In genomic region chr9:120869726-120870125, GRCh38 we compare ENCODE assay signal across 11 cellular contexts. TPM values are rescaled to one million over a fixed set of nuclear protein-coding genes. Genes with fewer than 3 reads are reported as not detected.
DNase-seq lines count a peak whose midpoint lies in the region; ATAC-seq and TF ChIP-seq lines count a peak whose summit lies in the region.
"Had no signal": no experiment of that assay in that cellular context is flagged by ENCODE, and none has a peak within 500 bp of the region (broad histone marks: within the 10 kb centered on the region; RNA-seq: fewer than 3 reads in every experiment).

No MANE protein-coding gene starts in this region.

- no peak for TF ChIP-seq POLR2A in Peyer's patch (IDR thresholded peaks at IDR 0.05)
- no peak for TF ChIP-seq POLR2A in esophagus muscularis mucosa (IDR thresholded peaks at IDR 0.05; ENCODE audit: low read depth)

- H3K27ac ChIP-seq in CD4-positive, alpha-beta memory T cell (ENCODE audit: low read depth, low read length): peak overlapping the region; percentile 79
- H3K27ac ChIP-seq in Peyer's patch (peak overlapping the region; percentile 76 to 90 (median 88)), esophagus muscularis mucosa (replicated peaks in 1 of 4) (peak overlapping the region; percentile 91 to 93 (median 92)), psoas muscle (peak overlapping the region; percentile 73)

- peak overlapping the region in 2 of 8 donors; percentile 24 to 94 for H3K4me3 Mint-ChIP-seq in CD4-positive, alpha-beta memory T cell

- no peak for TF ChIP-seq CTCF in Peyer's patch (IDR thresholded peaks at IDR 0.05)
- TF ChIP-seq CTCF in esophagus muscularis mucosa (IDR thresholded peaks at IDR 0.05): no peak
- TF ChIP-seq CTCF in psoas muscle (IDR thresholded peaks at IDR 0.05): no peak
- no peak for TF ChIP-seq CTCF in GM20000 (IDR thresholded peaks at IDR 0.05; ENCODE audit: extremely low read depth, missing control alignments)

- H3K27ac Mint-ChIP-seq in CD4-positive, alpha-beta memory T cell: peak overlapping the region; percentile 32 to 99 (median 98)

- peaks cover 18 to 57% of the 10 kb centered on the region in 2 donors for H3K36me3 Mint-ChIP-seq in CD4-positive, alpha-beta memory T cell

- CTCF ChIA-PET in CD4-positive, alpha-beta memory T cell (lab: Charles Lee; ENCODE audit: partially characterized antibody): interaction anchor here (1.1 to 16.8 kb wide), 18 partner anchors 11 to 202 kb away, joined by 3 to 254 read pairs (median 10); partner anchors contain the start of gene TRAF1

- no peak for ATAC-seq in psoas muscle
- ATAC-seq in GM19452 (IDR thresholded peaks at IDR 0.05; ENCODE audit: unreplicated experiment): no peak

- POLR2A ChIA-PET in CD4-positive, alpha-beta memory T cell (lab: Charles Lee; ENCODE audit: partially characterized antibody): interaction anchor here (0.6 to 74.5 kb wide), 9 partner anchors 7 to 251 kb away, joined by 3 to 5577 read pairs (median 19); partner anchors contain the start of genes FBXW2, PHF19, PSMD5 and TRAF1

- no peaks in the 10 kb centered on the region for H3K9me3 Mint-ChIP-seq in CD4-positive, alpha-beta memory T cell
- H3K9me3 Mint-ChIP-seq: type B pancreatic cell had no signal

- WGBS in esophagus muscularis mucosa: 84% methylated on average over 8 of the region's 10 CpGs
- 58 to 90% (median 73%) methylated on average over 6 to 10 of the region's 10 CpGs for WGBS in psoas muscle, 3 donors

- no peaks in the 10 kb centered on the region for H3K9me3 ChIP-seq in CD4-positive, alpha-beta memory T cell (ENCODE audit: control insufficient read depth in 1 of 2, low read length in 2 of 2)
- H3K9me3 ChIP-seq in Peyer's patch (no peaks in the 10 kb centered on the region), esophagus muscularis mucosa (no peaks in the 10 kb centered on the region), psoas muscle (no peaks in the 10 kb centered on the region)

- H3K27me3 ChIP-seq in CD4-positive, alpha-beta memory T cell (ENCODE audit: insufficient read depth, low read length): no peaks in the 10 kb centered on the region
- no peaks in the 10 kb centered on the region for H3K27me3 ChIP-seq in Peyer's patch
- no peaks in the 10 kb centered on the region for H3K27me3 ChIP-seq in esophagus muscularis mucosa
- no peaks in the 10 kb centered on the region for H3K27me3 ChIP-seq in psoas muscle (ENCODE audit: insufficient read depth in 3 of 3, low read length in 2 of 3)

- peaks cover 32 to 53% (median 37%) of the 10 kb centered on the region in 4 donors for H3K4me1 Mint-ChIP-seq in CD4-positive, alpha-beta memory T cell

- no peak for TF ChIP-seq EP300 in esophagus muscularis mucosa (IDR thresholded peaks at IDR 0.05)

- H3K27me3 Mint-ChIP-seq in CD4-positive, alpha-beta memory T cell: no peaks in the 10 kb centered on the region
- H3K27me3 Mint-ChIP-seq: type B pancreatic cell had no signal

- intact Hi-C loops in CD4-positive, alpha-beta memory T cell (cut with micrococcal nuclease): loop anchor here (1.0 kb wide), 2 partner anchors 21 to 67 kb away; no protein-coding TSS in a partner anchor
- intact Hi-C loops in esophagus muscularis mucosa (cut with DNase I): loop anchor here (2.0 to 5.0 kb wide), 2 partner anchors 67 to 203 kb away; partner anchors contain the start of gene CNTRL
- intact Hi-C loops in psoas muscle (cut with DNase I): loop anchor here in 1 of 2 donors (5.0 to 10.0 kb wide), 2 partner anchors 53 to 185 kb away; partner anchors contain the start of gene C5

- no peak for DNase-seq in CD4-positive, alpha-beta memory T cell
- DNase-seq in Peyer's patch: no peak
- no peak for DNase-seq in esophagus muscularis mucosa (ENCODE audit: extremely low spot score)
- DNase-seq in psoas muscle: no peak
- no peak for DNase-seq in mucosa of gallbladder (ENCODE audit: low spot score)
- DNase-seq in NCI-H748 (lab: John Stamatoyannopoulos, UW; ENCODE audit: unreplicated experiment): no peak
- DNase-seq in GM20000 (ENCODE audit: low spot score): no peak
- DNase-seq: activated CD4-positive, alpha-beta T cell treated with anti-CD3 and anti-CD28 coated beads for 4 hours; NCI-H524 treated with DMSO at 0.1 percent for 48 hours had no signal

- H3K4me1 ChIP-seq in CD4-positive, alpha-beta memory T cell (ENCODE audit: insufficient read depth, low read length): peaks cover 44% of the 10 kb centered on the region
- peaks cover 0 to 10% (median 5%) of the 10 kb centered on the region in 4 donors for H3K4me1 ChIP-seq in Peyer's patch
- H3K4me1 ChIP-seq in esophagus muscularis mucosa: peaks cover 6 to 25% (median 21%) of the 10 kb centered on the region in 4 donors
- H3K4me1 ChIP-seq in psoas muscle: no peaks in the 10 kb centered on the region

- no peak overlapping the region for H3K4me3 ChIP-seq in CD4-positive, alpha-beta memory T cell (ENCODE audit: low read length in 2 of 2)
- H3K4me3 ChIP-seq in Peyer's patch (no peak overlapping the region), esophagus muscularis mucosa (peak overlapping the region in 2 of 4 donors; percentile 62 to 66), psoas muscle (no peak overlapping the region)

- peaks cover 48% of the 10 kb centered on the region for H3K36me3 ChIP-seq in CD4-positive, alpha-beta memory T cell (ENCODE audit: insufficient read depth, low read length)
- H3K36me3 ChIP-seq in Peyer's patch (peaks cover 0 to 15% (median 0%) of the 10 kb centered on the region in 3 donors), esophagus muscularis mucosa (peaks cover 17 to 63% (median 46%) of the 10 kb centered on the region in 4 donors), psoas muscle (ENCODE audit: insufficient read depth in 1 of 2, low read depth in 1 of 2) (no peaks in the 10 kb centered on the region)

RNA-seq across cellular contexts. Expression of gene PHF19, which starts 7.3 kb away (rescaled TPM):
- total RNA-seq in CD4-positive, alpha-beta memory T cell: 100 to 1,000 TPM; 194 to 201 TPM
- 10 to 100 TPM; 15.4 to 17.8 TPM for polyA plus RNA-seq in CD4-positive, alpha-beta memory T cell
- total RNA-seq in Peyer's patch (10 to 100 TPM in 3 of 4 donors, 1 to 10 TPM in 1; 7.2 to 76.7 (median 20.6) TPM), esophagus muscularis mucosa (10 to 100 TPM; 36.4 to 57.7 (median 47.8) TPM), psoas muscle (10 to 100 TPM in 2 of 4 donors, 1 to 10 TPM in 2; 6.8 to 14.8 (median 9.8) TPM), mucosa of gallbladder (25.9 TPM)
- 10 to 100 TPM in 2 of 3 donors, 1 to 10 TPM in 1; 8.2 to 12.3 (median 12.2) TPM for polyA plus RNA-seq in psoas muscle

RNA-seq across cellular contexts. Expression of gene PSMD5, which starts 27.0 kb away (rescaled TPM):
- 10 to 100 TPM; 46.4 to 59.0 TPM for total RNA-seq in CD4-positive, alpha-beta memory T cell
- polyA plus RNA-seq in CD4-positive, alpha-beta memory T cell: 10 to 100 TPM; 23.1 to 25.7 TPM
- total RNA-seq in Peyer's patch: 10 to 100 TPM; 23.8 to 46.2 (median 30.9) TPM
- total RNA-seq in esophagus muscularis mucosa: 10 to 100 TPM; 22.0 to 30.7 (median 25.8) TPM
- 10 to 100 TPM in 3 of 4 donors, 1 to 10 TPM in 1; 7.6 to 15.7 (median 15.0) TPM for total RNA-seq in psoas muscle
- polyA plus RNA-seq in psoas muscle: 1 to 10 TPM; 6.2 to 8.9 (median 8.9) TPM
- total RNA-seq in mucosa of gallbladder: 65.1 TPM

RNA-seq across cellular contexts. Expression of gene TRAF1, which starts 56.9 kb away (rescaled TPM):
- total RNA-seq in CD4-positive, alpha-beta memory T cell: 100 to 1,000 TPM; 174 to 181 TPM
- 10 to 100 TPM in 1 of 2 donors, 1 to 10 TPM in 1; 7.8 to 14.4 TPM for polyA plus RNA-seq in CD4-positive, alpha-beta memory T cell
- total RNA-seq in Peyer's patch (10 to 100 TPM in 1 of 4 donors, 1 to 10 TPM in 3; 3.3 to 14.0 (median 8.8) TPM), esophagus muscularis mucosa (1 to 10 TPM; 4.0 to 7.4 (median 5.5) TPM), psoas muscle (1 to 10 TPM in 2 of 4 donors, under 1 TPM in 2; 0.73 to 2.0 (median 0.99) TPM), mucosa of gallbladder (7.9 TPM)
- polyA plus RNA-seq in psoas muscle: 1 to 10 TPM in 1 of 3 donors, under 1 TPM in 2; 0.55 to 1.3 (median 0.95) TPM

Comparison
In these comparisons a context has a peak if more than half of its experiments do, and no peak if none do; other contexts are left out.
1. RNA of gene TRAF1, which starts 56.9 kb away (total RNA-seq): 174 to 181 TPM in CD4-positive, alpha-beta memory T cell; 3.3 to 14.0 TPM in Peyer's patch, 7.9 TPM in mucosa of gallbladder (single experiment), 4.0 to 7.4 TPM in esophagus muscularis mucosa and 0.73 to 2.0 TPM in psoas muscle; every median in the first group is over 10 times any median in the second.
2. Peak in every context shown above with its lines, with median percentiles within 50 percentile points of each other: H3K27ac ChIP-seq.